In genomic region chr14:75636100-75636692, GRCh38 we compare ENCODE assay signal across 11 cellular contexts. TPM values are rescaled to one million over a fixed set of nuclear protein-coding genes. Genes with fewer than 3 reads are reported as not detected.
DNase-seq lines count a peak whose midpoint lies in the region; ATAC-seq, FAIRE-seq and TF ChIP-seq lines count a peak whose summit lies in the region.
"Had no signal": no experiment of that assay in that cellular context is flagged by ENCODE, and none has a peak within 500 bp of the region (broad histone marks: within the 10 kb centered on the region; RNA-seq: fewer than 3 reads in every experiment).

No MANE protein-coding gene starts in this region.

- no peak overlapping the region for H3K4me2 ChIP-seq in neural progenitor cell

- no peaks in the 10 kb centered on the region for H3K27me3 ChIP-seq in dorsolateral prefrontal cortex
- H3K27me3 ChIP-seq in neural progenitor cell: no peaks in the 10 kb centered on the region
- no peaks in the 10 kb centered on the region for H3K27me3 ChIP-seq in vagina

- peaks cover 18% of the 10 kb centered on the region for H3K4me1 Mint-ChIP-seq in neural progenitor cell
- no peaks in the 10 kb centered on the region for H3K4me1 Mint-ChIP-seq in activated naive CD8-positive, alpha-beta T cell treated with anti-CD3 and anti-CD28 coated beads, Interleukin-2, amount 50 U/mL, for 24 hours

- no peak overlapping the region for H3K4me3 Mint-ChIP-seq in neural progenitor cell
- H3K4me3 Mint-ChIP-seq in activated naive CD8-positive, alpha-beta T cell treated with anti-CD3 and anti-CD28 coated beads, Interleukin-2, amount 50 U/mL, for 24 hours: no peak overlapping the region

- peaks cover 5% of the 10 kb centered on the region for H3K27me3 Mint-ChIP-seq in neural progenitor cell (ENCODE audit: insufficient read depth, low read depth)
- H3K27me3 Mint-ChIP-seq in activated naive CD8-positive, alpha-beta T cell treated with anti-CD3 and anti-CD28 coated beads, Interleukin-2, amount 50 U/mL, for 24 hours: no peaks in the 10 kb centered on the region

- no peak overlapping the region for H3K9ac ChIP-seq in neural progenitor cell

- H3K4me3 ChIP-seq in dorsolateral prefrontal cortex: no peak overlapping the region
- no peak overlapping the region for H3K4me3 ChIP-seq in neural progenitor cell
- no peak overlapping the region for H3K4me3 ChIP-seq in vagina

- H3K27ac Mint-ChIP-seq in neural progenitor cell: no peak overlapping the region
- H3K27ac Mint-ChIP-seq in activated naive CD8-positive, alpha-beta T cell treated with anti-CD3 and anti-CD28 coated beads, Interleukin-2, amount 50 U/mL, for 24 hours: no peak overlapping the region

- H3K36me3 ChIP-seq in neural progenitor cell: no peaks in the 10 kb centered on the region
- no peaks in the 10 kb centered on the region for H3K36me3 ChIP-seq in vagina

- H3K36me3 Mint-ChIP-seq in neural progenitor cell: peaks cover 9% of the 10 kb centered on the region
- H3K36me3 Mint-ChIP-seq in activated naive CD8-positive, alpha-beta T cell treated with anti-CD3 and anti-CD28 coated beads, Interleukin-2, amount 50 U/mL, for 24 hours (ENCODE audit: low read depth): no peaks in the 10 kb centered on the region

- TF ChIP-seq POLR2A in vagina (IDR thresholded peaks at IDR 0.05): no peak

- no peaks in the 10 kb centered on the region for H3K9me3 Mint-ChIP-seq in neural progenitor cell
- H3K9me3 Mint-ChIP-seq in activated naive CD8-positive, alpha-beta T cell treated with anti-CD3 and anti-CD28 coated beads, Interleukin-2, amount 50 U/mL, for 24 hours: no peaks in the 10 kb centered on the region

- no peak for ATAC-seq in activated naive CD8-positive, alpha-beta T cell treated with anti-CD3 and anti-CD28 coated beads, Interleukin-2, amount 50 U/mL, for 24 hours

- peaks cover 13% of the 10 kb centered on the region for H3F3A ChIP-seq in neural progenitor cell (ENCODE audit: low read depth)

- peak overlapping the region in 18 of 59 donors; percentile 1 to 57 (median 38) for H3K27ac ChIP-seq in dorsolateral prefrontal cortex
- no peak overlapping the region for H3K27ac ChIP-seq in neural progenitor cell
- no peak overlapping the region for H3K27ac ChIP-seq in vagina
- H3K27ac ChIP-seq: HL-60 had no signal

- DNase-seq in D721Med (ENCODE audit: insufficient read length, low spot score): peak; percentile 30
- DNase-seq in NCI-H2227 treated with DMSO at 0.1 percent for 48 hours (lab: John Stamatoyannopoulos, UW): peak; percentile 7
- peak in 9 of 10 donors; percentile 20 to 64 (median 48) for DNase-seq in dorsolateral prefrontal cortex
- DNase-seq in neural progenitor cell (ENCODE audit: low spot score): peak; percentile 43
- no peak for DNase-seq in effector CD4-positive, alpha-beta T cell
- no peak for DNase-seq in GOT3 (lab: John Stamatoyannopoulos, UW)
- DNase-seq in vagina (ENCODE audit: extremely low spot score in 2 of 2): no peak
- no peak for DNase-seq in activated naive CD8-positive, alpha-beta T cell treated with anti-CD3 and anti-CD28 coated beads, Interleukin-2, amount 50 U/mL, for 24 hours
- DNase-seq: DMS53, erythroblast had no signal

- H3K79me2 ChIP-seq in neural progenitor cell (ENCODE audit: low read depth): no peaks in the 10 kb centered on the region

- no peaks in the 10 kb centered on the region for H3K9me3 ChIP-seq in neural progenitor cell (ENCODE audit: low read depth)
- H3K9me3 ChIP-seq in vagina: no peaks in the 10 kb centered on the region

- H3K4me1 ChIP-seq in neural progenitor cell (peaks cover 20% of the 10 kb centered on the region), vagina (no peaks in the 10 kb centered on the region)

- intact Hi-C loops in dorsolateral prefrontal cortex (cut with DNase I): no loop called here
- intact Hi-C loops in vagina (cut with DNase I): no loop called here

- no peak for FAIRE-seq in D721Med (lab: Jason Lieb, UNC)

- TF ChIP-seq CTCF in D721Med (IDR thresholded peaks at IDR 0.05; ENCODE audit: insufficient read depth, missing control alignments): no peak
- no peak for TF ChIP-seq CTCF in dorsolateral prefrontal cortex (IDR thresholded peaks at IDR 0.05 in 54 of 56, conservative IDR thresholded peaks at IDR 0.05 in 2 of 56; ENCODE audit: low read depth in 1 of 56, partially characterized antibody in 56 of 56)
- no peak for TF ChIP-seq CTCF in neural progenitor cell (IDR thresholded peaks at IDR 0.05)
- TF ChIP-seq CTCF in vagina (IDR thresholded peaks at IDR 0.05): no peak

- H2AFZ ChIP-seq in neural progenitor cell (replicated peaks): no peak overlapping the region

- H4K20me1 ChIP-seq in neural progenitor cell (ENCODE audit: low read depth): no peaks in the 10 kb centered on the region

RNA-seq across cellular contexts. Expression of gene ERG28, which starts 24.5 kb away (rescaled TPM):
- 10 to 100 TPM; 10.2 to 21.8 (median 14.5) TPM for total RNA-seq in dorsolateral prefrontal cortex
- total RNA-seq in neural progenitor cell (ENCODE audit: low replicate concordance): 29.3 and 31.2 TPM in 2 replicates
- 9.6 TPM for total RNA-seq in vagina

RNA-seq across cellular contexts. Expression of gene TTLL5, which starts 24.9 kb away (rescaled TPM):
- total RNA-seq in dorsolateral prefrontal cortex (10 to 100 TPM; 36.5 to 74.0 (median 53.7) TPM), neural progenitor cell (ENCODE audit: low replicate concordance) (27.1 and 61.4 TPM in 2 replicates), vagina (43.0 TPM)

RNA-seq across cellular contexts. Expression of gene FLVCR2, which starts 57.8 kb away (rescaled TPM):
- 10 to 100 TPM in 39 of 120 experiments, 1 to 10 TPM in 78, under 1 TPM in 3; 0.72 to 33.0 (median 7.0) TPM for total RNA-seq in dorsolateral prefrontal cortex
- total RNA-seq in neural progenitor cell (ENCODE audit: low replicate concordance): 1.7 and 2.8 TPM in 2 replicates
- 3.7 TPM for total RNA-seq in vagina

Comparison
In these comparisons a context has a peak if more than half of its experiments do, and no peak if none do; other contexts are left out.
1. DNase-seq: peak in D721Med (single experiment), NCI-H2227 treated with DMSO at 0.1 percent for 48 hours (single experiment), dorsolateral prefrontal cortex (9 of 10) and neural progenitor cell (single experiment); none in effector CD4-positive, alpha-beta T cell (single experiment), GOT3 (single experiment), vagina (0 of 2) and activated naive CD8-positive, alpha-beta T cell treated with anti-CD3 and anti-CD28 coated beads, Interleukin-2, amount 50 U/mL, for 24 hours (single experiment).